ENCODE assay signal across 23 cellular contexts in the genomic region with DNA sequence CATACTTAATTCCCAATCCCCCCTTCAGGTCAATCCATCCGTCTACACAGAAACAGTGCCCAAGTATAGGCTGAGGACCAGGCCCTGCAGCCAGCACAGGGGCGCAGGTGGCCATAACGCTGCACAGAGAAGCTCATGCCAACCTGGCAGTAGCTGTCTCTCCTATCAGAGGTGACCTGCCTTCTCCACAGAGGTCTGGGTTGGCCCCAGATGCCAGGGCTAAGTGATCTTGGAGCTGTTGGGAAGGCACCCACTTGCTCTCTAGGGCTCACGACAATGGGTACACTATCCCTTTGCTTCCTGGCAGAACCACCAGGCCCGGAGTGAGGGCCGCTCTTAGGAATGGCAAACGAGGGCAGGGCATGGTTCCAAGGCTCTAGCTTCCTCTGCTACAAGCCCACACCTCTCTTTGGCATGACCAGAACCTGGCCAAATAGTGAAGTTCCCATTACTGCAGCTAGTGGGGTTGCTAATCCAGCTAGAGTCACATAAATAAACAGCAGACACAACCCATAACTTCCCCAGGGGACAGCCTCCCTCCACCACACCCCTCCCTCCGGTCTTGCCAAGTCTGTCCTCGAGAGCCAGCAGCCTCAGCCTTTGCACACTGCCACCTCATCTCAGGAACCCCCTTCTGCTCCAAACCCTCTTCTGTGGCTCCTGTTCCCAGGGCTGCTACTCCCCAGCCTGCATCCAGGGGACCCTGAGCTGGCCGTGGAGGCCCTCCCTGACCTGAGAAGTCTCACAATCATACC.
DNase-seq lines count a peak whose midpoint lies in the region; ATAC-seq and TF ChIP-seq lines count a peak whose summit lies in the region.
"Had no signal": no experiment of that assay in that cellular context is flagged by ENCODE, and none has a peak within 500 bp of the region (broad histone marks: within the 10 kb centered on the region; RNA-seq: fewer than 3 reads in every experiment).

No MANE protein-coding gene starts in this region.

- H3K27me3 ChIP-seq in right atrium auricular region (no peaks in the 10 kb centered on the region), vagina (no peaks in the 10 kb centered on the region)
- H3K27me3 ChIP-seq: breast epithelium, Peyer's patch, SJSA1, upper lobe of left lung had no signal

- H3K4me1 ChIP-seq in right atrium auricular region = no peaks in the 10 kb centered on the region
- peaks cover 8% of the 10 kb centered on the region for H3K4me1 ChIP-seq in vagina
- H3K4me1 ChIP-seq: A549, breast epithelium, gastroesophageal sphincter, lower lobe of right lung, Peyer's patch, SJSA1, upper lobe of left lung had no signal

- H3K9me3 ChIP-seq in right atrium auricular region = peaks cover 0 to 8% of the 10 kb centered on the region in 2 donors
- no peaks in the 10 kb centered on the region for H3K9me3 ChIP-seq in vagina
- H3K9me3 ChIP-seq: A549, breast epithelium, lower lobe of right lung, Peyer's patch, SJSA1, upper lobe of left lung had no signal

- no peak for TF ChIP-seq POLR2A in vagina (IDR thresholded peaks at IDR 0.05)

- peak; percentile 56 for DNase-seq in right atrium auricular region (ENCODE audit: low spot score)
- DNase-seq in left ventricle myocardium superior = no peak
- peak; percentile 26 for DNase-seq in ecto neural progenitor cell (ENCODE audit: low spot score)
- DNase-seq in mesenteric fat pad (ENCODE audit: low spot score) = peak; percentile 67
- DNase-seq in vagina (ENCODE audit: extremely low spot score in 2 of 2) = peak; percentile 37 to 85
- no peak for DNase-seq in NK-92 treated with Interleukin-12 subunit alpha and Interleukin-12 subunit beta, amount 100 ng/mL, for 24 hours (lab: John Stamatoyannopoulos, UW)
- no peak for DNase-seq in HuH-7.5 (ENCODE audit: low spot score)
- DNase-seq in D341Med (ENCODE audit: low spot score) = no peak
- DNase-seq: activated CD4-positive, alpha-beta T cell treated with anti-CD3 and anti-CD28 coated beads, Interleukin-2, amount 10 ng/mL, durations not matched to agents 7 days and 5 days; activated gamma-delta T cell treated with Interleukin-2 at 50 U/mL for 16 hours; activated T-cell treated with anti-CD3 and anti-CD28 coated beads for 4 hours; GOT3; NCI-H1105; NCI-H2029 treated with DMSO at 0.1 percent for 48 hours; Peyer's patch; stimulated activated CD4-positive, alpha-beta T cell treated with anti-CD3 and anti-CD28 coated beads, Interleukin-12 subunit alpha, Interleukin-12 subunit beta, amount 100 ng/mL, for 4 hours had no signal

- no peaks in the 10 kb centered on the region for H3K36me3 ChIP-seq in right atrium auricular region
- no peaks in the 10 kb centered on the region for H3K36me3 ChIP-seq in vagina
- H3K36me3 ChIP-seq: breast epithelium, gastroesophageal sphincter, lower lobe of right lung, Peyer's patch, SJSA1, upper lobe of left lung had no signal

- TF ChIP-seq CTCF in right atrium auricular region (IDR thresholded peaks at IDR 0.05) (no peak), vagina (IDR thresholded peaks at IDR 0.05) (no peak)

- ATAC-seq in left ventricle myocardium superior = no peak
- ATAC-seq: lower lobe of right lung had no signal

- peak overlapping the region in 1 of 2 donors; percentile 9 for H3K27ac ChIP-seq in right atrium auricular region
- H3K27ac ChIP-seq in vagina = no peak overlapping the region
- H3K27ac ChIP-seq: A549, breast epithelium, C4-2B, gastroesophageal sphincter, lower lobe of right lung, Peyer's patch, SJSA1, upper lobe of left lung had no signal

- H3K4me3 ChIP-seq in right atrium auricular region (no peak overlapping the region), vagina (no peak overlapping the region)
- H3K4me3 ChIP-seq: A549, breast epithelium, gastroesophageal sphincter, lower lobe of right lung, Peyer's patch, SJSA1, upper lobe of left lung had no signal

- intact Hi-C loops in left ventricle myocardium superior (cut with micrococcal nuclease) = no loop called here
- intact Hi-C loops in vagina (cut with DNase I) = no loop called here

Comparison
In these comparisons a context has a peak if more than half of its experiments do, and no peak if none do; other contexts are left out.
1. DNase-seq: peak in right atrium auricular region (single experiment), ecto neural progenitor cell (single experiment), mesenteric fat pad (single experiment) and vagina (2 of 2); none in left ventricle myocardium superior (single experiment), NK-92 treated with Interleukin-12 subunit alpha and Interleukin-12 subunit beta, amount 100 ng/mL, for 24 hours (single experiment), HuH-7.5 (single experiment) and D341Med (single experiment).